Comparison of ENCODE assay signal across 21 cellular contexts in genomic region chr7:119996634-119997033, GRCh38.
DNase-seq lines count a peak whose midpoint lies in the region; ATAC-seq and TF ChIP-seq lines count a peak whose summit lies in the region.
"Had no signal": no experiment of that assay in that cellular context is flagged by ENCODE, and none has a peak within 500 bp of the region (broad histone marks: within the 10 kb centered on the region; RNA-seq: fewer than 3 reads in every experiment).

No MANE protein-coding gene starts in this region.

- H3K14ac ChIP-seq in IMR-90 (replicated peaks; ENCODE audit: low read depth, low read length): no peak overlapping the region

- H2BK120ac ChIP-seq in IMR-90 (ENCODE audit: low read depth, low read length): no peak overlapping the region

- H3K4me1 ChIP-seq in IMR-90 (ENCODE audit: control insufficient read depth, insufficient read depth, low read length) (no peaks in the 10 kb centered on the region), neural progenitor cell (no peaks in the 10 kb centered on the region)
- H3K4me1 ChIP-seq in CD8-positive, alpha-beta memory T cell (ENCODE audit: insufficient read depth, low read length): no peaks in the 10 kb centered on the region
- H3K4me1 ChIP-seq: BE2C, colonic mucosa, gastroesophageal sphincter, Peyer's patch, sigmoid colon, stomach, upper lobe of left lung had no signal

- H3K9me3 Mint-ChIP-seq in T-helper 2 cell treated with Interferon-gamma antibody and Interleukin-4, amounts not matched to agents 5 μg/mL and 100 μg/mL, for 36 hours: peaks cover 13% of the 10 kb centered on the region
- H3K9me3 Mint-ChIP-seq in neural progenitor cell: no peaks in the 10 kb centered on the region
- H3K9me3 Mint-ChIP-seq in CD8-positive, alpha-beta memory T cell: peaks cover 4 to 37% (median 12%) of the 10 kb centered on the region in 5 donors

- H3K56ac ChIP-seq in IMR-90 (ENCODE audit: extremely low read depth, insufficient read depth, low read length): no peak overlapping the region

- H2AK9ac ChIP-seq in IMR-90 (replicated peaks; ENCODE audit: low read depth, low read length, poor library complexity): no peak overlapping the region

- no peak overlapping the region for H4K5ac ChIP-seq in IMR-90 (ENCODE audit: low read depth, low read length)

- no peak overlapping the region for H3K4me3 ChIP-seq in IMR-90 (ENCODE audit: insufficient read depth, low read depth, low read length)
- no peak overlapping the region for H3K4me3 ChIP-seq in fibroblast of villous mesenchyme (ENCODE audit: low read depth, low read length)
- H3K4me3 ChIP-seq in neural progenitor cell: no peak overlapping the region
- no peak overlapping the region for H3K4me3 ChIP-seq in CD8-positive, alpha-beta memory T cell (ENCODE audit: low read length)
- H3K4me3 ChIP-seq: colonic mucosa, gastroesophageal sphincter, GM23338, Peyer's patch, sigmoid colon, stomach, upper lobe of left lung had no signal

- peak; percentile 45 for ATAC-seq in GM18861 (IDR thresholded peaks at IDR 0.05; ENCODE audit: unreplicated experiment)
- peak; percentile 66 for ATAC-seq in HG02678 (IDR thresholded peaks at IDR 0.05; ENCODE audit: unreplicated experiment)
- peak; percentile 69 for ATAC-seq in IMR-90 (ENCODE audit: low read depth)
- no peak for ATAC-seq in omental fat pad (ENCODE audit: low FRiP score)
- ATAC-seq: gastroesophageal sphincter, GM23338 had no signal

- dilution Hi-C loops in IMR-90 (cut with HindIII; ENCODE audit: low sequenced_read_pairs, unreplicated experiment): no loop called here

- H3K36me3 ChIP-seq in IMR-90 (ENCODE audit: control insufficient read depth, insufficient read depth, low read length) (no peaks in the 10 kb centered on the region), neural progenitor cell (no peaks in the 10 kb centered on the region)
- H3K36me3 ChIP-seq in CD8-positive, alpha-beta memory T cell (ENCODE audit: insufficient read depth, low read length): no peaks in the 10 kb centered on the region
- H3K36me3 ChIP-seq: BE2C, colonic mucosa, gastroesophageal sphincter, Peyer's patch, sigmoid colon, stomach, upper lobe of left lung had no signal

- intact Hi-C loops in IMR-90 (cut with micrococcal nuclease): no loop called here

- no CpG with 5 or more reads among the region's 3 CpGs for WGBS in IMR-90 (ENCODE audit: extremely low coverage in 2 of 2, insufficient read length in 1 of 2), 2 experiments

- H3K9ac ChIP-seq in IMR-90 (ENCODE audit: low read depth, low read length) (no peak overlapping the region), neural progenitor cell (no peak overlapping the region)

- DNase-seq in IMR-90: peak; percentile 58
- peak; percentile 85 for DNase-seq in fibroblast of villous mesenchyme (ENCODE audit: low read depth)
- no peak for DNase-seq in T-helper 2 cell treated with Interferon-gamma antibody and Interleukin-4, amounts not matched to agents 5 μg/mL and 100 μg/mL, for 36 hours (ENCODE audit: low spot score)
- DNase-seq in neural progenitor cell (ENCODE audit: low spot score): no peak
- DNase-seq in CD8-positive, alpha-beta memory T cell: no peak
- DNase-seq in omental fat pad (ENCODE audit: low spot score): no peak
- DNase-seq: activated naive CD4-positive, alpha-beta T cell treated with anti-CD3 and anti-CD28 coated beads, Interleukin-2, amount 50 U/mL, for 16 hours; BE2C; colonic mucosa; GF-D8; MM.1S; NCI-H2081; NCI-H69; Peyer's patch; sigmoid colon; stomach; upper lobe of left lung had no signal

- H3K79me1 ChIP-seq in IMR-90 (ENCODE audit: low read depth in 1 of 2, low read length in 2 of 2): no peaks in the 10 kb centered on the region

- H3K27me3 ChIP-seq in IMR-90 (ENCODE audit: control insufficient read depth, insufficient read depth, low read length): no peaks in the 10 kb centered on the region
- no peaks in the 10 kb centered on the region for H3K27me3 ChIP-seq in neural progenitor cell
- no peaks in the 10 kb centered on the region for H3K27me3 ChIP-seq in CD8-positive, alpha-beta memory T cell (ENCODE audit: insufficient read depth, low read length, poor library complexity, severe bottlenecking)
- H3K27me3 ChIP-seq: BE2C, colonic mucosa, gastroesophageal sphincter, Peyer's patch, sigmoid colon, stomach, upper lobe of left lung had no signal

- no peak overlapping the region for H3K4me3 Mint-ChIP-seq in T-helper 2 cell treated with Interferon-gamma antibody and Interleukin-4, amounts not matched to agents 5 μg/mL and 100 μg/mL, for 36 hours
- no peak overlapping the region for H3K4me3 Mint-ChIP-seq in neural progenitor cell
- H3K4me3 Mint-ChIP-seq in CD8-positive, alpha-beta memory T cell: no peak overlapping the region
- H3K4me3 Mint-ChIP-seq: GM23338 had no signal

- CTCF ChIA-PET in IMR-90 (lab: Yijun Ruan, JAX): no interaction called here
- CTCF ChIA-PET in CD8-positive, alpha-beta memory T cell (lab: Charles Lee): no interaction called here

- no peaks in the 10 kb centered on the region for H4K20me1 ChIP-seq in IMR-90 (ENCODE audit: insufficient read depth, low read length)
- no peaks in the 10 kb centered on the region for H4K20me1 ChIP-seq in neural progenitor cell (ENCODE audit: low read depth)

- TF ChIP-seq RAD21 in IMR-90 (IDR thresholded peaks at IDR 0.05; ENCODE audit: low read length): no peak

- H3F3A ChIP-seq in neural progenitor cell (ENCODE audit: low read depth): no peaks in the 10 kb centered on the region

- in situ Hi-C loops in IMR-90 (cut with MboI; ENCODE audit: low sequenced_read_pairs): no loop called here

- H2AK5ac ChIP-seq in IMR-90 (ENCODE audit: low read depth, low read length): no peak overlapping the region

- H2BK20ac ChIP-seq in IMR-90 (ENCODE audit: low read depth, low read length): no peak overlapping the region

- no peaks in the 10 kb centered on the region for H3K36me3 Mint-ChIP-seq in T-helper 2 cell treated with Interferon-gamma antibody and Interleukin-4, amounts not matched to agents 5 μg/mL and 100 μg/mL, for 36 hours (ENCODE audit: low read depth)
- no peaks in the 10 kb centered on the region for H3K36me3 Mint-ChIP-seq in neural progenitor cell
- no peaks in the 10 kb centered on the region for H3K36me3 Mint-ChIP-seq in CD8-positive, alpha-beta memory T cell

- no TSS peak for BruUV-seq in IMR-90 (replicated peaks; lab: Mats Ljungman, UMichigan)

- H3K27ac Mint-ChIP-seq in T-helper 2 cell treated with Interferon-gamma antibody and Interleukin-4, amounts not matched to agents 5 μg/mL and 100 μg/mL, for 36 hours: no peak overlapping the region
- H3K27ac Mint-ChIP-seq in neural progenitor cell: no peak overlapping the region
- no peak overlapping the region for H3K27ac Mint-ChIP-seq in CD8-positive, alpha-beta memory T cell
- H3K27ac Mint-ChIP-seq: GM23338 had no signal

- H3K4ac ChIP-seq in IMR-90 (ENCODE audit: low read depth, low read length): no peak overlapping the region

- H3K27me3 Mint-ChIP-seq in T-helper 2 cell treated with Interferon-gamma antibody and Interleukin-4, amounts not matched to agents 5 μg/mL and 100 μg/mL, for 36 hours (ENCODE audit: low read depth): no peaks in the 10 kb centered on the region
- H3K27me3 Mint-ChIP-seq in neural progenitor cell (ENCODE audit: insufficient read depth, low read depth): peaks cover 2% of the 10 kb centered on the region
- no peaks in the 10 kb centered on the region for H3K27me3 Mint-ChIP-seq in CD8-positive, alpha-beta memory T cell

- H4K91ac ChIP-seq in IMR-90 (ENCODE audit: insufficient read depth, low read depth, low read length): no peak overlapping the region

- no peak for TF ChIP-seq POLR2A in IMR-90 (IDR thresholded peaks at IDR 0.05; ENCODE audit: low read depth, low read length)

- no peak overlapping the region for H3K18ac ChIP-seq in IMR-90 (ENCODE audit: low read depth, low read length)

- H3K4me1 Mint-ChIP-seq in T-helper 2 cell treated with Interferon-gamma antibody and Interleukin-4, amounts not matched to agents 5 μg/mL and 100 μg/mL, for 36 hours (ENCODE audit: low read depth): no peaks in the 10 kb centered on the region
- no peaks in the 10 kb centered on the region for H3K4me1 Mint-ChIP-seq in neural progenitor cell
- H3K4me1 Mint-ChIP-seq in CD8-positive, alpha-beta memory T cell: no peaks in the 10 kb centered on the region
- H3K4me1 Mint-ChIP-seq: GM23338 had no signal

- H3K4me2 ChIP-seq in IMR-90 (ENCODE audit: low read depth, low read length): no peak overlapping the region
- H3K4me2 ChIP-seq in neural progenitor cell: no peak overlapping the region
- H3K4me2 ChIP-seq: GM23338 had no signal

- no peak for TF ChIP-seq CTCF in IMR-90 (conservative IDR thresholded peaks at IDR 0.05; ENCODE audit: low read depth, low read length)
- TF ChIP-seq CTCF in fibroblast of villous mesenchyme (IDR thresholded peaks at IDR 0.05; ENCODE audit: insufficient read depth, low read depth, low read length): no peak
- no peak for TF ChIP-seq CTCF in neural progenitor cell (IDR thresholded peaks at IDR 0.05)
- TF ChIP-seq CTCF in omental fat pad (IDR thresholded peaks at IDR 0.05): no peak

- H3K27ac ChIP-seq in IMR-90 (ENCODE audit: insufficient read depth, low read length): no peak overlapping the region
- H3K27ac ChIP-seq in neural progenitor cell: no peak overlapping the region
- no peak overlapping the region for H3K27ac ChIP-seq in CD8-positive, alpha-beta memory T cell (ENCODE audit: low read depth, low read length)
- H3K27ac ChIP-seq: colonic mucosa, gastroesophageal sphincter, Peyer's patch, sigmoid colon, stomach, upper lobe of left lung had no signal

- no peak overlapping the region for H3K23ac ChIP-seq in IMR-90 (ENCODE audit: low read depth, low read length)

- POLR2A ChIA-PET in IMR-90 (lab: Charles Lee; ENCODE audit: unreplicated experiment): no interaction called here
- POLR2A ChIA-PET in CD8-positive, alpha-beta memory T cell (lab: Charles Lee): no interaction called here

- no peak overlapping the region for H2AFZ ChIP-seq in IMR-90 (replicated peaks; ENCODE audit: low read length, poor library complexity)
- H2AFZ ChIP-seq in neural progenitor cell (replicated peaks): no peak overlapping the region
- H2AFZ ChIP-seq: GM23338 had no signal

- H2BK5ac ChIP-seq in IMR-90 (ENCODE audit: low read depth, low read length, poor library complexity, severe bottlenecking): no peak overlapping the region

- no peaks in the 10 kb centered on the region for H3K9me3 ChIP-seq in IMR-90 (ENCODE audit: control insufficient read depth, insufficient read depth, low read length)
- H3K9me3 ChIP-seq in neural progenitor cell (ENCODE audit: low read depth): no peaks in the 10 kb centered on the region
- H3K9me3 ChIP-seq in CD8-positive, alpha-beta memory T cell (ENCODE audit: low read length): no peaks in the 10 kb centered on the region
- H3K9me3 ChIP-seq: BE2C, colonic mucosa, gastroesophageal sphincter, Peyer's patch, sigmoid colon, upper lobe of left lung had no signal

- H2BK15ac ChIP-seq in IMR-90 (ENCODE audit: low read depth, low read length): no peak overlapping the region

- no peaks in the 10 kb centered on the region for H3K79me2 ChIP-seq in neural progenitor cell (ENCODE audit: low read depth)

- no peaks in the 10 kb centered on the region for H3K9me1 ChIP-seq in IMR-90 (ENCODE audit: insufficient read depth, low read length)

- no peak overlapping the region for H4K8ac ChIP-seq in IMR-90 (ENCODE audit: low read depth in 2 of 2, low read length in 2 of 2)

TF ChIP-seq in IMR-90, 13 proteins besides CTCF, POLR2A, EP300 and RAD21 (continues in another document):
- no peak for TF ChIP-seq MAFK (IDR thresholded peaks at IDR 0.05; ENCODE audit: low read depth, low read length)

Comparison
In these comparisons a context has a peak if more than half of its experiments do, and no peak if none do; other contexts are left out.
1. DNase-seq: peak in IMR-90 (single experiment) and fibroblast of villous mesenchyme (single experiment); none in T-helper 2 cell treated with Interferon-gamma antibody and Interleukin-4, amounts not matched to agents 5 μg/mL and 100 μg/mL, for 36 hours (single experiment), neural progenitor cell (single experiment), CD8-positive, alpha-beta memory T cell (0 of 5) and omental fat pad (single experiment).